Comparison of ENCODE assay signal across 8 cellular contexts in genomic region chr2:171574149-171574795, GRCh38. TPM values are rescaled to one million over a fixed set of nuclear protein-coding genes. Genes with fewer than 3 reads are reported as not detected.
DNase-seq lines count a peak whose midpoint lies in the region; ATAC-seq and TF ChIP-seq lines count a peak whose summit lies in the region.

No MANE protein-coding gene starts in this region.

- DNase-seq in DMS79 (lab: John Stamatoyannopoulos, UW) (peak; percentile 14), Karpas-422 (peak; percentile 92), SJSA1 (ENCODE audit: low read depth in 1 of 2, low spot score in 2 of 2) (peak; percentile 55 to 72), glomerular endothelial cell (ENCODE audit: extremely low read depth, low read depth, low spot score) (peak; percentile 12), pons (ENCODE audit: low spot score) (peak; percentile 67), upper lobe of left lung (peak; percentile 88 to 93)
- peak; percentile 65 for DNase-seq in activated gamma-delta T cell treated with anti-CD3 and anti-CD28 coated beads, Interleukin-2, amount 50 U/mL, for 16 hours (ENCODE audit: low read depth)

- H3K9me3 ChIP-seq in Karpas-422 (ENCODE audit: low read length) (no peaks in the 10 kb centered on the region), SJSA1 (replicated peaks) (no peaks in the 10 kb centered on the region), upper lobe of left lung (no peaks in the 10 kb centered on the region)

- H3K36me3 ChIP-seq in Karpas-422 (ENCODE audit: insufficient read depth, low read length), result no peaks in the 10 kb centered on the region
- no peaks in the 10 kb centered on the region for H3K36me3 ChIP-seq in SJSA1
- no peaks in the 10 kb centered on the region for H3K36me3 ChIP-seq in upper lobe of left lung

- peak; percentile 83 to 95 (median 94) for TF ChIP-seq CTCF in upper lobe of left lung (IDR thresholded peaks at IDR 0.05)

- ATAC-seq in GM21619 (IDR thresholded peaks at IDR 0.05; ENCODE audit: unreplicated experiment), result peak; percentile 93
- peak; percentile 91 to 98 for ATAC-seq in upper lobe of left lung (ENCODE audit: low FRiP score in 2 of 2)

- no peaks in the 10 kb centered on the region for H3K9me2 ChIP-seq in Karpas-422 (replicated peaks; ENCODE audit: insufficient read depth, low read length)

- H3K27me3 ChIP-seq in Karpas-422 (ENCODE audit: low read length) (no peaks in the 10 kb centered on the region), SJSA1 (replicated peaks) (no peaks in the 10 kb centered on the region), upper lobe of left lung (no peaks in the 10 kb centered on the region)

- no peaks in the 10 kb centered on the region for H3K79me2 ChIP-seq in Karpas-422 (ENCODE audit: low read length)

- no peak for TF ChIP-seq EP300 in upper lobe of left lung (IDR thresholded peaks at IDR 0.05)

- TF ChIP-seq POLR2A in upper lobe of left lung (IDR thresholded peaks at IDR 0.05), result no peak

- no peak overlapping the region for H3K27ac ChIP-seq in Karpas-422 (ENCODE audit: low read length)
- no peak overlapping the region for H3K27ac ChIP-seq in SJSA1
- H3K27ac ChIP-seq in upper lobe of left lung, result no peak overlapping the region

- peak overlapping the region; percentile 97 for H2AFZ ChIP-seq in Karpas-422 (ENCODE audit: low read length)

- H3K4me1 ChIP-seq in Karpas-422 (ENCODE audit: low read length), result peaks cover 3% of the 10 kb centered on the region; the same call in 1 of the 2 replicates
- no peaks in the 10 kb centered on the region for H3K4me1 ChIP-seq in SJSA1 (replicated peaks)
- no peaks in the 10 kb centered on the region for H3K4me1 ChIP-seq in upper lobe of left lung

- H4K20me1 ChIP-seq in Karpas-422 (ENCODE audit: insufficient read depth, low read depth, low read length), result no peaks in the 10 kb centered on the region

- H3K4me3 ChIP-seq in Karpas-422 (ENCODE audit: low read length) (no peak overlapping the region), SJSA1 (no peak overlapping the region), upper lobe of left lung (no peak overlapping the region)

- H3K9ac ChIP-seq in Karpas-422 (ENCODE audit: low read length), result no peak overlapping the region

- H3K4me2 ChIP-seq in Karpas-422 (ENCODE audit: low read depth, low read length, poor library complexity, severe bottlenecking), result peak overlapping the region; percentile 32

- WGBS in upper lobe of left lung, 2 donors, result 28 to 30% methylated on average over 21 of the region's 21 CpGs

RNA-seq across cellular contexts. Expression of gene CYBRD1, which starts 52.0 kb away (rescaled TPM):
- total RNA-seq in Karpas-422 (2014; rRNA removed; shearing (Covaris generic); ENCODE audit: low replicate concordance), result not detected in 2 replicates
- 49.7 and 66.5 TPM in 2 replicates for total RNA-seq in SJSA1 (2014; rRNA removed; shearing (Covaris generic))
- total RNA-seq in glomerular endothelial cell, result 13.1 and 18.4 TPM in 2 replicates
- 100 to 1,000 TPM in 4 of 6 donors, 10 to 100 TPM in 2; 71.7 to 383 (median 214) TPM for total RNA-seq in upper lobe of left lung

Comparison
In these comparisons a context has a peak if more than half of its experiments do, and no peak if none do; other contexts are left out.
1. DNase-seq: peak in every context shown above with its lines; median percentile 92 in Karpas-422; 90 in upper lobe of left lung; 67 in pons; 65 in activated gamma-delta T cell treated with anti-CD3 and anti-CD28 coated beads, Interleukin-2, amount 50 U/mL, for 16 hours; 64 in SJSA1; 14 in DMS79; 12 in glomerular endothelial cell.
2. RNA of gene CYBRD1, which starts 52.0 kb away (total RNA-seq): 71.7 to 383 TPM in upper lobe of left lung, 49.7 to 66.5 TPM in SJSA1 and 13.1 to 18.4 TPM in glomerular endothelial cell; not detected in Karpas-422; every median in the first group is over 10 times any median in the second.